16 cellular contexts compared by ENCODE assay signal in genomic region chr19:32817913-32818476, GRCh38. TPM values are rescaled to one million over a fixed set of nuclear protein-coding genes. Genes with fewer than 3 reads are reported as not detected.
DNase-seq lines count a peak whose midpoint lies in the region; TF ChIP-seq lines count a peak whose summit lies in the region.
"Had no signal": no experiment of that assay in that cellular context is flagged by ENCODE, and none has a peak within 500 bp of the region (broad histone marks: within the 10 kb centered on the region; RNA-seq: fewer than 3 reads in every experiment).

No MANE protein-coding gene starts in this region.

- H3K9me3 Mint-ChIP-seq in CD4-positive, alpha-beta memory T cell: no peaks in the 10 kb centered on the region
- no peaks in the 10 kb centered on the region for H3K9me3 Mint-ChIP-seq in type B pancreatic cell
- H3K9me3 Mint-ChIP-seq: CD4-positive, CD25-positive, alpha-beta regulatory T cell had no signal

- peaks cover 0 to 7% (median 4%) of the 10 kb centered on the region in 4 donors for H3K4me1 Mint-ChIP-seq in CD4-positive, alpha-beta memory T cell
- peaks cover 10% of the 10 kb centered on the region for H3K4me1 Mint-ChIP-seq in type B pancreatic cell (ENCODE audit: unreplicated experiment)

- no peak overlapping the region for H3K4me3 ChIP-seq in CD4-positive, alpha-beta memory T cell (ENCODE audit: low read length in 2 of 2)
- no peak overlapping the region for H3K4me3 ChIP-seq in tibial nerve
- H3K4me3 ChIP-seq: BLaER1 treated with 17β-estradiol and CSF1 and Interleukin-3, amounts not matched to agents 10 nM and 100 nM; GM12878; HAP-1 had no signal

- H3K4me3 Mint-ChIP-seq in CD4-positive, alpha-beta memory T cell: no peak overlapping the region
- H3K4me3 Mint-ChIP-seq in type B pancreatic cell: no peak overlapping the region
- H3K4me3 Mint-ChIP-seq: CD4-positive, CD25-positive, alpha-beta regulatory T cell had no signal

- no peaks in the 10 kb centered on the region for H3K9me3 ChIP-seq in CD4-positive, alpha-beta memory T cell (ENCODE audit: control insufficient read depth in 1 of 2, low read length in 2 of 2)
- no peaks in the 10 kb centered on the region for H3K9me3 ChIP-seq in tibial nerve
- H3K9me3 ChIP-seq: BLaER1 treated with 17β-estradiol and CSF1 and Interleukin-3, amounts not matched to agents 10 nM and 100 nM; HAP-1 had no signal

- TF ChIP-seq POLR2A in tibial nerve (IDR thresholded peaks at IDR 0.05): no peak

- POLR2A ChIA-PET in CD4-positive, alpha-beta memory T cell (lab: Charles Lee; ENCODE audit: partially characterized antibody): no interaction called here

- DNase-seq in NCI-H510A treated with DMSO at 0.1 percent for 48 hours (lab: John Stamatoyannopoulos, UW) (peak; percentile 59), NCI-H510A (lab: John Stamatoyannopoulos, UW) (no peak), left kidney (ENCODE audit: low read depth, low spot score) (peak; percentile 43), type B pancreatic cell (ENCODE audit: extremely low spot score, unreplicated experiment) (no peak), tibial nerve (ENCODE audit: low spot score in 2 of 2) (no peak), NCI-H2227 treated with DMSO at 0.1 percent for 48 hours (lab: John Stamatoyannopoulos, UW) (no peak)
- no peak for DNase-seq in CD4-positive, alpha-beta memory T cell
- DNase-seq: Calu3; CD4-positive, CD25-positive, alpha-beta regulatory T cell; DMS 273 treated with DMSO at 0.1 percent for 48 hours; GOT3 had no signal

- H3K27ac ChIP-seq in CD4-positive, alpha-beta memory T cell (ENCODE audit: low read depth, low read length): no peak overlapping the region
- H3K27ac ChIP-seq in tibial nerve: no peak overlapping the region
- H3K27ac ChIP-seq: 22Rv1; BLaER1 treated with 17β-estradiol and CSF1 and Interleukin-3, amounts not matched to agents 10 nM and 100 nM had no signal

- H3K27me3 ChIP-seq in CD4-positive, alpha-beta memory T cell (ENCODE audit: insufficient read depth, low read length): no peaks in the 10 kb centered on the region
- no peaks in the 10 kb centered on the region for H3K27me3 ChIP-seq in tibial nerve

- 76 to 79% methylated on average over 7 of the region's 7 CpGs for WGBS in tibial nerve, 2 donors

- intact Hi-C loops in CD4-positive, alpha-beta memory T cell (cut with micrococcal nuclease): no loop called here

- peak overlapping the region in 4 of 7 donors; percentile 65 to 79 (median 73) for H3K27ac Mint-ChIP-seq in CD4-positive, alpha-beta memory T cell
- peak overlapping the region; percentile 10 for H3K27ac Mint-ChIP-seq in type B pancreatic cell

- no peaks in the 10 kb centered on the region for H3K4me1 ChIP-seq in CD4-positive, alpha-beta memory T cell (ENCODE audit: insufficient read depth, low read length)
- no peaks in the 10 kb centered on the region for H3K4me1 ChIP-seq in tibial nerve
- H3K4me1 ChIP-seq: HAP-1 had no signal

- TF ChIP-seq EP300 in tibial nerve (IDR thresholded peaks at IDR 0.05): no peak

- TF ChIP-seq CTCF in type B pancreatic cell (conservative IDR thresholded peaks at IDR 0.05): no peak
- TF ChIP-seq CTCF in tibial nerve (IDR thresholded peaks at IDR 0.05): no peak

- no peaks in the 10 kb centered on the region for H3K36me3 Mint-ChIP-seq in CD4-positive, alpha-beta memory T cell
- H3K36me3 Mint-ChIP-seq in type B pancreatic cell: no peaks in the 10 kb centered on the region
- H3K36me3 Mint-ChIP-seq: CD4-positive, CD25-positive, alpha-beta regulatory T cell had no signal

- H3K27me3 Mint-ChIP-seq in CD4-positive, alpha-beta memory T cell: peaks cover 0 to 5% of the 10 kb centered on the region in 2 donors
- H3K27me3 Mint-ChIP-seq in type B pancreatic cell: peaks cover 13% of the 10 kb centered on the region

- H3K36me3 ChIP-seq in CD4-positive, alpha-beta memory T cell (ENCODE audit: insufficient read depth, low read length): no peaks in the 10 kb centered on the region
- no peaks in the 10 kb centered on the region for H3K36me3 ChIP-seq in tibial nerve
- H3K36me3 ChIP-seq: BLaER1 treated with 17β-estradiol and CSF1 and Interleukin-3, amounts not matched to agents 10 nM and 100 nM; HAP-1 had no signal

- CTCF ChIA-PET in CD4-positive, alpha-beta memory T cell (lab: Charles Lee; ENCODE audit: partially characterized antibody): no interaction called here

RNA-seq across cellular contexts. Expression of gene SLC7A9, which starts 51.6 kb away (rescaled TPM):
- 1 to 10 TPM in 1 of 2 experiments, under 1 TPM in 1; 0.86 to 1.5 TPM for total RNA-seq in CD4-positive, alpha-beta memory T cell
- not detected for polyA plus RNA-seq in CD4-positive, alpha-beta memory T cell
- total RNA-seq in type B pancreatic cell (ENCODE audit: low replicate concordance): 3.1 and 7.9 TPM in 2 replicates
- total RNA-seq in tibial nerve: 1 to 10 TPM in 1 of 4 donors, not detected in 3; 1.6 TPM
- total RNA-seq: Daoy had no signal
- polyA plus RNA-seq: CD4-positive, CD25-positive, alpha-beta regulatory T cell; GM12878 had no signal

Comparison
In these comparisons a context has a peak if more than half of its experiments do, and no peak if none do; other contexts are left out.
1. DNase-seq: peak in NCI-H510A treated with DMSO at 0.1 percent for 48 hours (single experiment) and left kidney (single experiment); none in NCI-H510A (single experiment), CD4-positive, alpha-beta memory T cell (0 of 5), type B pancreatic cell (single experiment), tibial nerve (0 of 2) and NCI-H2227 treated with DMSO at 0.1 percent for 48 hours (single experiment).